Comparison of ENCODE assay signal across 2 cellular contexts in the genomic region with DNA sequence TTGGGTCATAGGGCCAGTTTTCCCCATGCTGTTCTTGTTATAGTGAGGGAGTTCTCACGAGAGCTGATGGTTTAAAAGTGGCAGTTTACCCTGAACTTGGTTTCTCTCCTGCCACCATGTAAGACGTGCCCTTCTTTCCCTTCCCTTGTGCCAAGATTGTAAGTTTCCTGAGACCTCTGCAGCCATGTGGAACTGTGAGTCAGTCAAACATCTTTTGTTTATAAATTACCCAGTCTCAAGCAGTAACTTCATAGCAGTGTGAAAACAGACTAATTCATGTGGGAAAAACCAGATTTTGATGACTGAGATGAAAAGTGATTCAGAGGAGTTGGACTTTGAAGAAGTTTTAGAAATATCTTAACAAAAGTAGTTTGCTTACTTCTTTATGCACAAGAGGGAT.
TF ChIP-seq lines count a peak whose summit lies in the region.

No MANE protein-coding gene starts in this region.

TF ChIP-seq in A549, 52 proteins besides CTCF, POLR2A, EP300 and RAD21 (continued from another document):
- no peak for TF ChIP-seq RCOR1 (IDR thresholded peaks at IDR 0.05; ENCODE audit: low read depth, low read length)
- TF ChIP-seq HOXB13 (CRISPR knock-in tag; IDR thresholded peaks at IDR 0.05; ENCODE audit: low read depth) = no peak
- TF ChIP-seq, protein P1, sequence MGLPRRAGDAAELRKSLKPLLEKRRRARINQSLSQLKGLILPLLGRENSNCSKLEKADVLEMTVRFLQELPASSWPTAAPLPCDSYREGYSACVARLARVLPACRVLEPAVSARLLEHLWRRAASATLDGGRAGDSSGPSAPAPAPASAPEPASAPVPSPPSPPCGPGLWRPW (IDR thresholded peaks at IDR 0.05) = no peak

TF ChIP-seq in GM23338, 12 proteins besides CTCF, POLR2A, EP300 and RAD21 (continued from another document):
- TF ChIP-seq, protein P2, sequence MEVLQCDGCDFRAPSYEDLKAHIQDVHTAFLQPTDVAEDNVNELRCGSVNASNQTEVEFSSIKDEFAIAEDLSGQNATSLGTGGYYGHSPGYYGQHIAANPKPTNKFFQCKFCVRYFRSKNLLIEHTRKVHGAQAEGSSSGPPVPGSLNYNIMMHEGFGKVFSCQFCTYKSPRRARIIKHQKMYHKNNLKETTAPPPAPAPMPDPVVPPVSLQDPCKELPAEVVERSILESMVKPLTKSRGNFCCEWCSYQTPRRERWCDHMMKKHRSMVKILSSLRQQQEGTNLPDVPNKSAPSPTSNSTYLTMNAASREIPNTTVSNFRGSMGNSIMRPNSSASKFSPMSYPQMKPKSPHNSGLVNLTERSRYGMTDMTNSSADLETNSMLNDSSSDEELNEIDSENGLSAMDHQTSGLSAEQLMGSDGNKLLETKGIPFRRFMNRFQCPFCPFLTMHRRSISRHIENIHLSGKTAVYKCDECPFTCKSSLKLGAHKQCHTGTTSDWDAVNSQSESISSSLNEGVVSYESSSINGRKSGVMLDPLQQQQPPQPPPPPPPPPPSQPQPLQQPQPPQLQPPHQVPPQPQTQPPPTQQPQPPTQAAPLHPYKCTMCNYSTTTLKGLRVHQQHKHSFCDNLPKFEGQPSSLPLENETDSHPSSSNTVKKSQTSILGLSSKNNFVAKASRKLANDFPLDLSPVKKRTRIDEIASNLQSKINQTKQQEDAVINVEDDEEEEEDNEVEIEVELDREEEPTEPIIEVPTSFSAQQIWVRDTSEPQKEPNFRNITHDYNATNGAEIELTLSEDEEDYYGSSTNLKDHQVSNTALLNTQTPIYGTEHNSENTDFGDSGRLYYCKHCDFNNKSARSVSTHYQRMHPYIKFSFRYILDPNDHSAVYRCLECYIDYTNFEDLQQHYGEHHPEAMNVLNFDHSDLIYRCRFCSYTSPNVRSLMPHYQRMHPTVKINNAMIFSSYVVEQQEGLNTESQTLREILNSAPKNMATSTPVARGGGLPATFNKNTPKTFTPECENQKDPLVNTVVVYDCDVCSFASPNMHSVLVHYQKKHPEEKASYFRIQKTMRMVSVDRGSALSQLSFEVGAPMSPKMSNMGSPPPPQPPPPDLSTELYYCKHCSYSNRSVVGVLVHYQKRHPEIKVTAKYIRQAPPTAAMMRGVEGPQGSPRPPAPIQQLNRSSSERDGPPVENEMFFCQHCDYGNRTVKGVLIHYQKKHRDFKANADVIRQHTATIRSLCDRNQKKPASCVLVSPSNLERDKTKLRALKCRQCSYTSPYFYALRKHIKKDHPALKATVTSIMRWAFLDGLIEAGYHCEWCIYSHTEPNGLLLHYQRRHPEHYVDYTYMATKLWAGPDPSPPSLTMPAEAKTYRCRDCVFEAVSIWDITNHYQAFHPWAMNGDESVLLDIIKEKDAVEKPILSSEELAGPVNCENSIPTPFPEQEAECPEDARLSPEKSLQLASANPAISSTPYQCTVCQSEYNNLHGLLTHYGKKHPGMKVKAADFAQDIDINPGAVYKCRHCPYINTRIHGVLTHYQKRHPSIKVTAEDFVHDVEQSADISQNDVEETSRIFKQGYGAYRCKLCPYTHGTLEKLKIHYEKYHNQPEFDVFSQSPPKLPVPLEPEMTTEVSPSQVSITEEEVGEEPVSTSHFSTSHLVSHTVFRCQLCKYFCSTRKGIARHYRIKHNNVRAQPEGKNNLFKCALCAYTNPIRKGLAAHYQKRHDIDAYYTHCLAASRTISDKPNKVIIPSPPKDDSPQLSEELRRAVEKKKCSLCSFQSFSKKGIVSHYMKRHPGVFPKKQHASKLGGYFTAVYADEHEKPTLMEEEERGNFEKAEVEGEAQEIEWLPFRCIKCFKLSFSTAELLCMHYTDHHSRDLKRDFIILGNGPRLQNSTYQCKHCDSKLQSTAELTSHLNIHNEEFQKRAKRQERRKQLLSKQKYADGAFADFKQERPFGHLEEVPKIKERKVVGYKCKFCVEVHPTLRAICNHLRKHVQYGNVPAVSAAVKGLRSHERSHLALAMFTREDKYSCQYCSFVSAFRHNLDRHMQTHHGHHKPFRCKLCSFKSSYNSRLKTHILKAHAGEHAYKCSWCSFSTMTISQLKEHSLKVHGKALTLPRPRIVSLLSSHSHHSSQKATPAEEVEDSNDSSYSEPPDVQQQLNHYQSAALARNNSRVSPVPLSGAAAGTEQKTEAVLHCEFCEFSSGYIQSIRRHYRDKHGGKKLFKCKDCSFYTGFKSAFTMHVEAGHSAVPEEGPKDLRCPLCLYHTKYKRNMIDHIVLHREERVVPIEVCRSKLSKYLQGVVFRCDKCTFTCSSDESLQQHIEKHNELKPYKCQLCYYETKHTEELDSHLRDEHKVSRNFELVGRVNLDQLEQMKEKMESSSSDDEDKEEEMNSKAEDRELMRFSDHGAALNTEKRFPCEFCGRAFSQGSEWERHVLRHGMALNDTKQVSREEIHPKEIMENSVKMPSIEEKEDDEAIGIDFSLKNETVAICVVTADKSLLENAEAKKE (CRISPR knock-in tag; IDR thresholded peaks at IDR 0.05) = no peak
- TF ChIP-seq STAT1 (IDR thresholded peaks at IDR 0.05; ENCODE audit: unreplicated experiment) (no peak), CREB1 (CRISPR knock-in tag; IDR thresholded peaks at IDR 0.05; ENCODE audit: low read depth) (no peak), EZH2 (IDR thresholded peaks at IDR 0.05; ENCODE audit: low read depth, unreplicated experiment) (no peak), ZNF114 (CRISPR knock-in tag; IDR thresholded peaks at IDR 0.05) (no peak), ZNF331 (CRISPR knock-in tag; IDR thresholded peaks at IDR 0.05; ENCODE audit: low read depth) (no peak), JUNB (IDR thresholded peaks at IDR 0.05; ENCODE audit: unreplicated experiment) (no peak), POLR2AphosphoS5 (IDR thresholded peaks at IDR 0.05; ENCODE audit: low read depth) (no peak), EZH2phosphoT487 (IDR thresholded peaks at IDR 0.05; ENCODE audit: unreplicated experiment) (no peak)
- TF ChIP-seq, protein P3, sequence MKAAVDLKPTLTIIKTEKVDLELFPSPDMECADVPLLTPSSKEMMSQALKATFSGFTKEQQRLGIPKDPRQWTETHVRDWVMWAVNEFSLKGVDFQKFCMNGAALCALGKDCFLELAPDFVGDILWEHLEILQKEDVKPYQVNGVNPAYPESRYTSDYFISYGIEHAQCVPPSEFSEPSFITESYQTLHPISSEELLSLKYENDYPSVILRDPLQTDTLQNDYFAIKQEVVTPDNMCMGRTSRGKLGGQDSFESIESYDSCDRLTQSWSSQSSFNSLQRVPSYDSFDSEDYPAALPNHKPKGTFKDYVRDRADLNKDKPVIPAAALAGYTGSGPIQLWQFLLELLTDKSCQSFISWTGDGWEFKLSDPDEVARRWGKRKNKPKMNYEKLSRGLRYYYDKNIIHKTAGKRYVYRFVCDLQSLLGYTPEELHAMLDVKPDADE (IDR thresholded peaks at IDR 0.05) = no peak
- TF ChIP-seq, protein P4, sequence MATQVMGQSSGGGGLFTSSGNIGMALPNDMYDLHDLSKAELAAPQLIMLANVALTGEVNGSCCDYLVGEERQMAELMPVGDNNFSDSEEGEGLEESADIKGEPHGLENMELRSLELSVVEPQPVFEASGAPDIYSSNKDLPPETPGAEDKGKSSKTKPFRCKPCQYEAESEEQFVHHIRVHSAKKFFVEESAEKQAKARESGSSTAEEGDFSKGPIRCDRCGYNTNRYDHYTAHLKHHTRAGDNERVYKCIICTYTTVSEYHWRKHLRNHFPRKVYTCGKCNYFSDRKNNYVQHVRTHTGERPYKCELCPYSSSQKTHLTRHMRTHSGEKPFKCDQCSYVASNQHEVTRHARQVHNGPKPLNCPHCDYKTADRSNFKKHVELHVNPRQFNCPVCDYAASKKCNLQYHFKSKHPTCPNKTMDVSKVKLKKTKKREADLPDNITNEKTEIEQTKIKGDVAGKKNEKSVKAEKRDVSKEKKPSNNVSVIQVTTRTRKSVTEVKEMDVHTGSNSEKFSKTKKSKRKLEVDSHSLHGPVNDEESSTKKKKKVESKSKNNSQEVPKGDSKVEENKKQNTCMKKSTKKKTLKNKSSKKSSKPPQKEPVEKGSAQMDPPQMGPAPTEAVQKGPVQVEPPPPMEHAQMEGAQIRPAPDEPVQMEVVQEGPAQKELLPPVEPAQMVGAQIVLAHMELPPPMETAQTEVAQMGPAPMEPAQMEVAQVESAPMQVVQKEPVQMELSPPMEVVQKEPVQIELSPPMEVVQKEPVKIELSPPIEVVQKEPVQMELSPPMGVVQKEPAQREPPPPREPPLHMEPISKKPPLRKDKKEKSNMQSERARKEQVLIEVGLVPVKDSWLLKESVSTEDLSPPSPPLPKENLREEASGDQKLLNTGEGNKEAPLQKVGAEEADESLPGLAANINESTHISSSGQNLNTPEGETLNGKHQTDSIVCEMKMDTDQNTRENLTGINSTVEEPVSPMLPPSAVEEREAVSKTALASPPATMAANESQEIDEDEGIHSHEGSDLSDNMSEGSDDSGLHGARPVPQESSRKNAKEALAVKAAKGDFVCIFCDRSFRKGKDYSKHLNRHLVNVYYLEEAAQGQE (IDR thresholded peaks at IDR 0.05; ENCODE audit: unreplicated experiment) = no peak
